13 cellular contexts compared by ENCODE assay signal in the genomic region with DNA sequence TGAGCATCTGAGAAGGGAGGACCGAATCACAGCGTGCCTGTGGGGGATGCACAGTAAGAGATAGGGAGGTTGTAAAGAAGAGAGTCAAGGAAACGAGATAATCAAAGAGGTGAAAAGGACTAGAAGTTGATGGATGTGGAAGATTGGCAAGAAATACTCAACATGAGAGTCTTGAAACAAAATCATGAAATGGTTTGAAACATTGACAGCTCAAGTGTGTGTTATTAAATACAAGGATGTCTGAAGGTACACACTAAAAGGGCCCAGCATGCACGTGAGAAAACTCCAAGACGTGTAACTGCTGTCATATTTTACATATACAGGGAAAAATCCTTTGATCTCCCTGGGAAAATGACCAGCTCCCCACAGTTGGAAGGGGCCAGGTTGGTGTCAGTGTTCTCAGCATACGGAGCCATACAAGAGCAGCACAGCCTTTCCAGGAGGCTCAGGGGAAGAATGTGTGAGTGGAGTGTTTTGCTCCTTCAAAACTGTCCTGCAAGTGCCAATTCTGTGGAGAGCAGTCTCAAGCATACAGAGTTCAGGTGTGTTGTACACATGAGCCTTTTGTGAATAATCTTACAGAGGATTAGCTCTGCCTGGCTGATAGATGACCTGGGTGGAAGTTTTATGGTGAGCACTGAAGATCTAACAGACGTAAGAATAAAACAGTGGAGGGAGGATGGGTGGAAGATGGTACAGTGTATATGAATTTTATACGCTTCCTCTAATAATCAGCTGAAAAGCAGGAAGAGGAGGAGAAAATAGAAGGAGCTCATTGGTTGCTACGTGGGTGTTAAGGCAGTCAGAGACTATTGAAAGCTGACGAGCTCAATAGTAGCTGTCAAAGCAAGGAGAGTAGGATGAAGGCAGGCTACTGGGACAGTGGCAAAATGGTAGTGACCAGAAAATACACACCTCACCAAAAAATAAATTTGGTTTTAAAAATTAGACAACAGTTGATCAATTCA.
"Had no signal": no experiment of that assay in that cellular context is flagged by ENCODE, and none has a peak within 500 bp of the region (broad histone marks: within the 10 kb centered on the region; RNA-seq: fewer than 3 reads in every experiment).

No MANE protein-coding gene starts in this region.

- H3K4me3 ChIP-seq: esophagus muscularis mucosa, prostate gland, thyroid gland had no signal

- H3K4me3 Mint-ChIP-seq: activated naive CD8-positive, alpha-beta T cell; dendritic cell treated with granulocyte-macrophage colony-stimulating factor and Interleukin-4, amounts not matched to agents 40 ng/mL and 50 ng/mL, for 4 days; naive thymus-derived CD4-positive, alpha-beta T cell had no signal

- H3K27me3 ChIP-seq: esophagus muscularis mucosa, thyroid gland had no signal

- H3K9me3 Mint-ChIP-seq: dendritic cell treated with granulocyte-macrophage colony-stimulating factor and Interleukin-4, amounts not matched to agents 40 ng/mL and 50 ng/mL, for 4 days had no signal

- H3K9me3 ChIP-seq: esophagus muscularis mucosa, prostate gland, thyroid gland had no signal

- H3K36me3 ChIP-seq: prostate gland, thyroid gland had no signal

- H3K27ac Mint-ChIP-seq: activated naive CD8-positive, alpha-beta T cell; dendritic cell treated with granulocyte-macrophage colony-stimulating factor and Interleukin-4, amounts not matched to agents 40 ng/mL and 50 ng/mL, for 4 days; naive thymus-derived CD4-positive, alpha-beta T cell had no signal

- H3K4me1 ChIP-seq: esophagus muscularis mucosa, prostate gland, thyroid gland had no signal

- H3K27me3 Mint-ChIP-seq: activated naive CD8-positive, alpha-beta T cell; dendritic cell treated with granulocyte-macrophage colony-stimulating factor and Interleukin-4, amounts not matched to agents 40 ng/mL and 50 ng/mL, for 4 days; naive thymus-derived CD4-positive, alpha-beta T cell had no signal

- H3K27ac ChIP-seq: esophagus muscularis mucosa, prostate gland, thyroid gland had no signal

- DNase-seq: activated CD4-positive, alpha-beta T cell treated with anti-CD3 and anti-CD28 coated beads, Interleukin-2, amount 50 U/mL, for 48 hours; activated T-cell treated with anti-CD3 and anti-CD28 coated beads for 4 hours; effector memory CD4-positive, alpha-beta T cell; mesendoderm; naive thymus-derived CD4-positive, alpha-beta T cell; right cardiac atrium; stimulated activated CD4-positive, alpha-beta T cell treated with anti-CD3 and anti-CD28 coated beads, Interleukin-2, amount 100 ng/mL, for 24 hours; stimulated activated naive CD4-positive, alpha-beta T cell treated with Interleukin-2 at 50 U/mL for 16 hours; thyroid gland had no signal

- ATAC-seq: naive thymus-derived CD4-positive, alpha-beta T cell; right cardiac atrium had no signal
